In the genomic region with DNA sequence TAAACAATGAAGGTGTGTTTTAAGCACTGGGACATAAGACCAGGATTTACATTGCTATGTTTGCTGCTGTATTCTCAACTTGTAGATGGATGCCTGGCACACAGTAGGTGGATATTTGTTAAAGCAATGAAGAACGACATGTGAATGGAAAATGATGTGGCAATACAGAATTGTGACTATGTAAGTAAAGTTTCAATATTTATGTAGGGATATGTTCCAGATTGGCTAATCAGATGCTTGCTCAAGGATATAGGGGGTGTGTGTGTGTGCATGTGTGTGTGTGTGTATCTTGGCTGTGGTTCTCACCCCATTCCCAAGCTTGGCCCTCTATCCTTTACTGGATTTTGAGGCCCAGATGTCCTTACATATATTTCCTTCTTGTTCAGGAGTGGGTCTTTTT, we compare ENCODE assay signal across 1 cellular context.
TF ChIP-seq lines count a peak whose summit lies in the region.

No MANE protein-coding gene starts in this region.

TF ChIP-seq in IMR-90, 13 proteins besides CTCF, POLR2A, EP300 and RAD21 (continued from another document):
- TF ChIP-seq, protein P1, sequence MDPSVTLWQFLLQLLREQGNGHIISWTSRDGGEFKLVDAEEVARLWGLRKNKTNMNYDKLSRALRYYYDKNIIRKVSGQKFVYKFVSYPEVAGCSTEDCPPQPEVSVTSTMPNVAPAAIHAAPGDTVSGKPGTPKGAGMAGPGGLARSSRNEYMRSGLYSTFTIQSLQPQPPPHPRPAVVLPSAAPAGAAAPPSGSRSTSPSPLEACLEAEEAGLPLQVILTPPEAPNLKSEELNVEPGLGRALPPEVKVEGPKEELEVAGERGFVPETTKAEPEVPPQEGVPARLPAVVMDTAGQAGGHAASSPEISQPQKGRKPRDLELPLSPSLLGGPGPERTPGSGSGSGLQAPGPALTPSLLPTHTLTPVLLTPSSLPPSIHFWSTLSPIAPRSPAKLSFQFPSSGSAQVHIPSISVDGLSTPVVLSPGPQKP (IDR thresholded peaks at IDR 0.05; ENCODE audit: borderline replicate concordance, low read depth, low read length) = no peak
- no peak for TF ChIP-seq NFE2L2 (IDR thresholded peaks at IDR 0.05; ENCODE audit: low read depth, low read length)
- no peak for TF ChIP-seq SMC3 (IDR thresholded peaks at IDR 0.05; ENCODE audit: low read depth, low read length)
- TF ChIP-seq RCOR1 (IDR thresholded peaks at IDR 0.05; ENCODE audit: insufficient replicate concordance, low read length) = no peak
- TF ChIP-seq RFX5 (IDR thresholded peaks at IDR 0.05; ENCODE audit: low read depth, low read length) = no peak
